Comparison of ENCODE assay signal across 2 cellular contexts in the genomic region with DNA sequence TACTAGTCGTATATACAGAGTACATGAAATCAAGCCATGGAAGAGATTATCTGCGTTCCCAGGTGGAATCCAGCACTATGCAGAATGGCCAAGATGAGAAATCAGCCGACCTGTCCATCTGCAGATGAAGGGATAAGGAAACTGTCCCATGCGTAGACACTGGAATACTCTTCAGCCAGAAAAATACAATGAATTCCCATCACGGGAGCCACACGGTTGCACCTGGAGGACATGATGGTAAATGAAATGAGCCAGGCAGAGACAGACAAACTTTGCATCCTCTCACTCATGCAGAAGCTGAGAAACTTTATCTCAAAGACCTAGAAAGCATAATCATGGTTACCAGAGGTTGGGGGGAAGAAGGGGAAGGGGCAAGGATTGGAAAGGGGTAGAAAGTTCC.
A peak's percentile ranks its signal among the peaks of the same experiment; 100 is the strongest.
TF ChIP-seq lines count a peak whose summit lies in the region.

No MANE protein-coding gene starts in this region.

TF ChIP-seq in IMR-90, 13 proteins besides CTCF, POLR2A, EP300 and RAD21 (continued from another document):
- no peak for TF ChIP-seq CHD1 (IDR thresholded peaks at IDR 0.05; ENCODE audit: low read depth, low read length)
- TF ChIP-seq FOS (IDR thresholded peaks at IDR 0.05; ENCODE audit: low read depth, low read length): no peak
- TF ChIP-seq NFE2L2 (IDR thresholded peaks at IDR 0.05; ENCODE audit: low read depth, low read length): no peak
- TF ChIP-seq RFX5 (IDR thresholded peaks at IDR 0.05; ENCODE audit: low read depth, low read length): no peak
- no peak for TF ChIP-seq MAZ (IDR thresholded peaks at IDR 0.05; ENCODE audit: borderline replicate concordance, low read depth, low read length)
- no peak for TF ChIP-seq MXI1 (IDR thresholded peaks at IDR 0.05; ENCODE audit: borderline replicate concordance, low read depth, low read length)
- no peak for TF ChIP-seq BHLHE40 (IDR thresholded peaks at IDR 0.05; ENCODE audit: low read depth, low read length)
- TF ChIP-seq, protein P1, sequence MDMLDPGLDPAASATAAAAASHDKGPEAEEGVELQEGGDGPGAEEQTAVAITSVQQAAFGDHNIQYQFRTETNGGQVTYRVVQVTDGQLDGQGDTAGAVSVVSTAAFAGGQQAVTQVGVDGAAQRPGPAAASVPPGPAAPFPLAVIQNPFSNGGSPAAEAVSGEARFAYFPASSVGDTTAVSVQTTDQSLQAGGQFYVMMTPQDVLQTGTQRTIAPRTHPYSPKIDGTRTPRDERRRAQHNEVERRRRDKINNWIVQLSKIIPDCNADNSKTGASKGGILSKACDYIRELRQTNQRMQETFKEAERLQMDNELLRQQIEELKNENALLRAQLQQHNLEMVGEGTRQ (IDR thresholded peaks at IDR 0.05; ENCODE audit: low read depth, low read length): no peak
- TF ChIP-seq, protein P2, sequence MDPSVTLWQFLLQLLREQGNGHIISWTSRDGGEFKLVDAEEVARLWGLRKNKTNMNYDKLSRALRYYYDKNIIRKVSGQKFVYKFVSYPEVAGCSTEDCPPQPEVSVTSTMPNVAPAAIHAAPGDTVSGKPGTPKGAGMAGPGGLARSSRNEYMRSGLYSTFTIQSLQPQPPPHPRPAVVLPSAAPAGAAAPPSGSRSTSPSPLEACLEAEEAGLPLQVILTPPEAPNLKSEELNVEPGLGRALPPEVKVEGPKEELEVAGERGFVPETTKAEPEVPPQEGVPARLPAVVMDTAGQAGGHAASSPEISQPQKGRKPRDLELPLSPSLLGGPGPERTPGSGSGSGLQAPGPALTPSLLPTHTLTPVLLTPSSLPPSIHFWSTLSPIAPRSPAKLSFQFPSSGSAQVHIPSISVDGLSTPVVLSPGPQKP (IDR thresholded peaks at IDR 0.05; ENCODE audit: borderline replicate concordance, low read depth, low read length): no peak
- no peak for TF ChIP-seq SMC3 (IDR thresholded peaks at IDR 0.05; ENCODE audit: low read depth, low read length)
- TF ChIP-seq RCOR1 (IDR thresholded peaks at IDR 0.05; ENCODE audit: insufficient replicate concordance, low read length): no peak
- TF ChIP-seq CEBPB (IDR thresholded peaks at IDR 0.05; ENCODE audit: low read depth, low read length): no peak
TF ChIP-seq in IMR-90: peak in this region for 0.

TF ChIP-seq in K562, 482 proteins besides CTCF, POLR2A, EP300 and RAD21:
- TF ChIP-seq IRF2 (CRISPR knock-in tag; IDR thresholded peaks at IDR 0.05): peak; percentile 86
- TF ChIP-seq, protein P3, sequence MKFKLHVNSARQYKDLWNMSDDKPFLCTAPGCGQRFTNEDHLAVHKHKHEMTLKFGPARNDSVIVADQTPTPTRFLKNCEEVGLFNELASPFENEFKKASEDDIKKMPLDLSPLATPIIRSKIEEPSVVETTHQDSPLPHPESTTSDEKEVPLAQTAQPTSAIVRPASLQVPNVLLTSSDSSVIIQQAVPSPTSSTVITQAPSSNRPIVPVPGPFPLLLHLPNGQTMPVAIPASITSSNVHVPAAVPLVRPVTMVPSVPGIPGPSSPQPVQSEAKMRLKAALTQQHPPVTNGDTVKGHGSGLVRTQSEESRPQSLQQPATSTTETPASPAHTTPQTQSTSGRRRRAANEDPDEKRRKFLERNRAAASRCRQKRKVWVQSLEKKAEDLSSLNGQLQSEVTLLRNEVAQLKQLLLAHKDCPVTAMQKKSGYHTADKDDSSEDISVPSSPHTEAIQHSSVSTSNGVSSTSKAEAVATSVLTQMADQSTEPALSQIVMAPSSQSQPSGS (CRISPR knock-in tag; IDR thresholded peaks at IDR 0.05): 0 out of 2 replicates have a peak, but pooled peaks have one; percentile 8
- TF ChIP-seq NEUROD1 (IDR thresholded peaks at IDR 0.05; ENCODE audit: borderline replicate concordance, low read depth, low read length, partially characterized antibody): no peak
- TF ChIP-seq, protein P2 (CRISPR knock-in tag; IDR thresholded peaks at IDR 0.05): 0 out of 2 replicates have a peak, but pooled peaks have one; percentile 70
- TF ChIP-seq ETV1 (tag; conservative IDR thresholded peaks at IDR 0.05; ENCODE audit: low read depth): no peak
- peak; percentile 77; the same call in 1 of the 2 replicates for TF ChIP-seq ZNF830 (CRISPR knock-in tag; IDR thresholded peaks at IDR 0.05)
